ENCODE assay signal across 8 cellular contexts in the genomic region with DNA sequence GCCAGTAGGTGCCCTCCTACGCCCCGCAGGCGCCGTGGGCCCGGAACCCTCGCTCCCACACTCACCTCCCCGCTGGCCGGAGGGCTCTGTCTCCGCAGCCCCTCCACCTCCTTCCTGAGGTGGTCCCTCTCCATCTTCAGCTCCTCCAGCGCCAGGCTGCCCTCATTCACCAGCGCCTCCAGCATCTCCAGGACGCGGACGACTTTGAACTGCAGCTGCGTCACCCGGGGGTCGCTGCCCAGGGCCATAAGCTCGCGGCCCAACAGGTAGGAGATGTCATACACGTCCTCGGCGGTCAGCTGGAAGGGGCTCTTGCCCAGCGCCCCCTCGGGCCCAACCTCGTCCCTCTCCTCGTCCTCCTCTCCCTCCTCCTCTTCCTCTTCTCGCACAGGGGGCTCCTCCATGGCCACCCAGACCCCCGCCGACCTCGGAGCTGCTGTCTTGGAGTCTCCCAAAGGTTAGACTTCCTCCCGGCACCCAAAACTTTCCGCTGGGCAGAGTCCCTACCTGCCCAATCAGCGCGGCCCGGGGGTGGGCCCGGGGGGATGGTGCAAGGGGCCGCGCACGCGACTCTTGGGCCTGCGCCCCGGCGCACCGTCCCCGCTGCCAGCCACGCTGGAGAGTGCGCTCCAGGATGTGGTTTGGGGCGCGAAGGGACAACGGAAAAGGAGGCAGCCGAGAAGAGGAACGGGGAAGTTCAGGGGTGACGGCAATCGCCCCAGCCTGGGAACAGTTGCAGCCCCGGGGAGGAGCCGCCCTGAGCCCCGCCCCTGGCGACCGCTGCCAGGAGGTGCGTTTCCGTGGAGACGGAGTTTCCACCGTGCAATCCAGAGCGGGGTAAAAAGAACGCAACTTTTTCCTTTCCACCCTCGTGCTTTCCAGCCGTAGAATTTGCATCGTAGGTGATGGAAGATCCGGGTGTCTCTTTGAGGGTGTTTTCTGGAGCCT. TPM values are rescaled to one million over a fixed set of nuclear protein-coding genes. Genes with fewer than 3 reads are reported as not detected.
A peak's percentile ranks its signal among the peaks of the same experiment; 100 is the strongest.
DNase-seq lines count a peak whose midpoint lies in the region; ATAC-seq and TF ChIP-seq lines count a peak whose summit lies in the region.

A gene with protein sequence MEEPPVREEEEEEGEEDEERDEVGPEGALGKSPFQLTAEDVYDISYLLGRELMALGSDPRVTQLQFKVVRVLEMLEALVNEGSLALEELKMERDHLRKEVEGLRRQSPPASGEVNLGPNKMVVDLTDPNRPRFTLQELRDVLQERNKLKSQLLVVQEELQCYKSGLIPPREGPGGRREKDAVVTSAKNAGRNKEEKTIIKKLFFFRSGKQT (minus strand): TSS at position 668 of the 948 bp plus-strand sequence. CDS start 264 bp downstream, at position 404.

- H3K36me3 Mint-ChIP-seq in neural crest cell (ENCODE audit: low read depth), result no peaks in the 10 kb centered on the region

- peak; percentile 28 for DNase-seq in DMS153 (lab: John Stamatoyannopoulos, UW)
- peak; percentile 90 for DNase-seq in GM20000 (ENCODE audit: low spot score)
- DNase-seq in HS-5 (ENCODE audit: low read depth), result peak; percentile 49
- DNase-seq in activated effector memory CD4-positive, alpha-beta T cell treated with Interleukin-2 at 50 U/mL for 16 hours, result peak; percentile 87
- peak; percentile 91 for DNase-seq in fibroblast of villous mesenchyme (ENCODE audit: low read depth)
- peak; percentile 75 for DNase-seq in neural crest cell (ENCODE audit: low read depth, low spot score)
- peak; percentile 85 to 95 for DNase-seq in stimulated activated naive CD8-positive, alpha-beta T cell treated with anti-CD3 and anti-CD28 coated beads, Interleukin-15, amount 100 ng/mL, for 72 hours

- TF ChIP-seq POLR2A in Raji (IDR thresholded peaks at IDR 0.05; ENCODE audit: insufficient read depth, low read depth, low read length), result peak; percentile 68

- H3K27me3 Mint-ChIP-seq in neural crest cell (ENCODE audit: low read depth), result peaks cover 5% of the 10 kb centered on the region
- H3K27me3 Mint-ChIP-seq in stimulated activated naive CD8-positive, alpha-beta T cell treated with anti-CD3 and anti-CD28 coated beads, Interleukin-15, amount 100 ng/mL, for 72 hours, result no peaks in the 10 kb centered on the region

- no peak for TF ChIP-seq CTCF in GM20000 (IDR thresholded peaks at IDR 0.05; ENCODE audit: extremely low read depth, missing control alignments)
- TF ChIP-seq CTCF in fibroblast of villous mesenchyme (IDR thresholded peaks at IDR 0.05; ENCODE audit: insufficient read depth, low read depth, low read length), result peak; percentile 6
- no peak for TF ChIP-seq CTCF in neural crest cell (conservative IDR thresholded peaks at IDR 0.05)

- H3K4me1 Mint-ChIP-seq in neural crest cell, result no peaks in the 10 kb centered on the region
- H3K4me1 Mint-ChIP-seq in stimulated activated naive CD8-positive, alpha-beta T cell treated with anti-CD3 and anti-CD28 coated beads, Interleukin-15, amount 100 ng/mL, for 72 hours, result peaks cover 56% of the 10 kb centered on the region

- H3K4me3 ChIP-seq in fibroblast of villous mesenchyme (ENCODE audit: low read depth, low read length), result peak within 1 kb of the TSS; percentile 93

- H3K9me3 Mint-ChIP-seq in neural crest cell, result no peaks in the 10 kb centered on the region
- no peaks in the 10 kb centered on the region for H3K9me3 Mint-ChIP-seq in stimulated activated naive CD8-positive, alpha-beta T cell treated with anti-CD3 and anti-CD28 coated beads, Interleukin-15, amount 100 ng/mL, for 72 hours

- ATAC-seq in stimulated activated naive CD8-positive, alpha-beta T cell treated with anti-CD3 and anti-CD28 coated beads, Interleukin-15, amount 100 ng/mL, for 72 hours, result peak; percentile 91

- H3K4me3 Mint-ChIP-seq in neural crest cell, result peak within 1 kb of the TSS; percentile 92
- peak within 1 kb of the TSS; percentile 94 to 99 for H3K4me3 Mint-ChIP-seq in stimulated activated naive CD8-positive, alpha-beta T cell treated with anti-CD3 and anti-CD28 coated beads, Interleukin-15, amount 100 ng/mL, for 72 hours

- H3K27ac Mint-ChIP-seq in neural crest cell (ENCODE audit: unreplicated experiment), result no peak within 1 kb of the TSS
- peak within 1 kb of the TSS; percentile 95 to 98 for H3K27ac Mint-ChIP-seq in stimulated activated naive CD8-positive, alpha-beta T cell treated with anti-CD3 and anti-CD28 coated beads, Interleukin-15, amount 100 ng/mL, for 72 hours

RNA-seq across cellular contexts. Expression of the gene that starts here (rescaled TPM):
- 3.5 and 5.6 TPM in 2 replicates for total RNA-seq in fibroblast of villous mesenchyme
- total RNA-seq in neural crest cell, result 1.6 and 1.9 TPM in 2 replicates

Comparison
In these comparisons a context has a peak if more than half of its experiments do, and no peak if none do; other contexts are left out.
1. Peak in every context shown above with its lines: DNase-seq, ATAC-seq and H3K4me3 ChIP-seq.
2. DNase-seq: peak in every context shown above with its lines; median percentile 91 in fibroblast of villous mesenchyme; 90 in GM20000; 90 in stimulated activated naive CD8-positive, alpha-beta T cell treated with anti-CD3 and anti-CD28 coated beads, Interleukin-15, amount 100 ng/mL, for 72 hours; 87 in activated effector memory CD4-positive, alpha-beta T cell treated with Interleukin-2 at 50 U/mL for 16 hours; 75 in neural crest cell; 49 in HS-5; 28 in DMS153.